Comparison of ENCODE assay signal across 18 cellular contexts in the genomic region with DNA sequence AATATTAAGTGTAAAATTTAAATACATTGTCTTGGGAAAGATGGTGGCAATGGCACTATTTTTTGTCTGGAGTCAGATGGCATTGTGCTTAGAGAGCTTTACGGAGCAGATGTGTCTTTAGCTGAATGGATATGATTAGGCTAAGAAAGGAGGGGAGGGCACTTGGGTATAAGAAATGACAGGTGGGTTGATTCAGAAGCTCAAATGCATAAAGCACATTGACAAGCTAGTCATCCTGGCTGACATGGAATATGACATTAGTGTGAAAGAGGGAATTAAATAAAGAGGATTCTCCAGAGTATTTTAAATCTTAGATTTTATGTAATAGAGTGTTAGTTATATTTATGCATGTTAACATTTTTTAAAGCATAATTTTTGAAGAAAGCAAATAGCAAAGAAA.
"Had no signal": no experiment of that assay in that cellular context is flagged by ENCODE, and none has a peak within 500 bp of the region (broad histone marks: within the 10 kb centered on the region; RNA-seq: fewer than 3 reads in every experiment).

No MANE protein-coding gene starts in this region.

- H3K27me3 Mint-ChIP-seq: activated naive CD8-positive, alpha-beta T cell; dendritic cell treated with granulocyte-macrophage colony-stimulating factor and Interleukin-4, amounts not matched to agents 40 ng/mL and 50 ng/mL, for 4 days; type B pancreatic cell had no signal

- ATAC-seq: activated T-cell treated with anti-CD3 and anti-CD28 coated beads, Interleukin-2, amount 50 U/mL, for 4 hours; gastroesophageal sphincter; psoas muscle; sciatic nerve had no signal

- H3K9me3 Mint-ChIP-seq: activated T-cell treated with anti-CD3 and anti-CD28 coated beads, Interleukin-2, amount 50 U/mL, for 4 hours; memory B cell; type B pancreatic cell had no signal

- DNase-seq: activated CD4-positive, alpha-beta T cell treated with anti-CD3 and anti-CD28 coated beads, Interleukin-2, amount 50 U/mL, for 4 hours; activated CD4-positive, CD25-positive, alpha-beta regulatory T cell treated with anti-CD3 and anti-CD28 coated beads, Interleukin-2, amount 50 U/mL, for 72 hours; activated gamma-delta T cell; activated T-cell treated with anti-CD3 and anti-CD28 coated beads, Interleukin-2, amount 50 U/mL, for 4 hours; amygdala; brain microvascular endothelial cell; cerebellar nuclear complex; kidney; left ventricle myocardium inferior; psoas muscle; stimulated activated naive CD4-positive, alpha-beta T cell treated with Interleukin-2 at 50 U/mL for 16 hours had no signal

- H3K27ac Mint-ChIP-seq: activated naive CD8-positive, alpha-beta T cell; dendritic cell treated with granulocyte-macrophage colony-stimulating factor and Interleukin-4, amounts not matched to agents 40 ng/mL and 50 ng/mL, for 4 days; memory B cell; type B pancreatic cell had no signal

- H3K4me3 Mint-ChIP-seq: activated naive CD8-positive, alpha-beta T cell; activated T-cell treated with anti-CD3 and anti-CD28 coated beads, Interleukin-2, amount 50 U/mL, for 4 hours; dendritic cell treated with granulocyte-macrophage colony-stimulating factor and Interleukin-4, amounts not matched to agents 40 ng/mL and 50 ng/mL, for 4 days; memory B cell; nephron; type B pancreatic cell had no signal

- H3K36me3 Mint-ChIP-seq: activated naive CD8-positive, alpha-beta T cell; memory B cell; type B pancreatic cell had no signal
